In the genomic region with DNA sequence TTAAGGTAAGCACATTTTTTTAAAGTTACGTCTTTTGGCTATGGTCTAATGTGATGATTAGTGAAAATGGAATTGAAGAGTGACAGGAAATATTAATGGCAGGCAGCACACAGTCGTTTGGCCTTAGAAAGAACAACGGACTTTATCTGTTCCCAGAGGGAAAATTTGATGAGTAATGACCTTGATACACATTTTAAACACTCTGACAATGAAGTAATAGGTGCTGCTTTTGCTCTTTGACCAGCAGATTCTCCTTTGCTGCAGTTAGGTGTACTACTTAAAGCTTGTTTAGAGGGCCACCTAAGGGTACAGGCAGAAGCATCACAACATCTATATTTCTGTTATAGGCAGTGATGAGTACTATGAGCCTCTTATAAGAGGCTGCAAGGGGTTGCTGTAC, we compare ENCODE assay signal across 17 cellular contexts. TPM values are rescaled to one million over a fixed set of nuclear protein-coding genes. Genes with fewer than 3 reads are reported as not detected.
DNase-seq lines count a peak whose midpoint lies in the region; ATAC-seq, FAIRE-seq and TF ChIP-seq lines count a peak whose summit lies in the region.
"Had no signal": no experiment of that assay in that cellular context is flagged by ENCODE, and none has a peak within 500 bp of the region (broad histone marks: within the 10 kb centered on the region; RNA-seq: fewer than 3 reads in every experiment).

No MANE protein-coding gene starts in this region.

- H3K9me3 ChIP-seq in H1 (ENCODE audit: insufficient read depth in 2 of 2, low read depth in 1 of 2, low read length in 1 of 2) (no peaks in the 10 kb centered on the region), muscle layer of duodenum (ENCODE audit: control insufficient read depth in 1 of 2, low read length in 2 of 2) (no peaks in the 10 kb centered on the region)
- H3K9me3 ChIP-seq: left lung, neutrophil, testis had no signal

- H3K27me3 ChIP-seq in H1 (replicated peaks in 1 of 4; ENCODE audit: control insufficient read depth in 3 of 4, extremely low read depth in 1 of 4, insufficient read depth in 3 of 4, low read length in 3 of 4) (no peaks in the 10 kb centered on the region), muscle layer of duodenum (ENCODE audit: low read depth, low read length) (no peaks in the 10 kb centered on the region)
- H3K27me3 ChIP-seq: BLaER1 treated with 17β-estradiol and CSF1 and Interleukin-3, amounts not matched to agents 10 nM and 100 nM; left lung; neutrophil; testis had no signal

- H4K91ac ChIP-seq in H1 (replicated peaks; ENCODE audit: insufficient read length, low read length) = no peak overlapping the region

- H2BK15ac ChIP-seq in H1 (ENCODE audit: low read length) = no peak overlapping the region

- no peak overlapping the region for H4K5ac ChIP-seq in H1 (ENCODE audit: insufficient read length, low read depth, low read length)

- no peak for FAIRE-seq in H1 (lab: Jason Lieb, UNC)

- H2BK12ac ChIP-seq in H1 (ENCODE audit: low read depth, low read length) = no peak overlapping the region

- no peak overlapping the region for H4K8ac ChIP-seq in H1 (ENCODE audit: extremely low read depth, insufficient read depth, low read length)

- H3K27ac ChIP-seq in C4-2B (peak overlapping the region; percentile 61; the same call in 1 of the 2 replicates), H1 (ENCODE audit: low read depth, low read length) (no peak overlapping the region), muscle layer of duodenum (ENCODE audit: low read length) (peak overlapping the region; percentile 28), coronary artery (no peak overlapping the region)
- H3K27ac ChIP-seq: BLaER1 treated with 17β-estradiol and CSF1 and Interleukin-3, amounts not matched to agents 10 nM and 100 nM; left lung; neutrophil; testis had no signal

- H4K20me1 ChIP-seq in H1 (replicated peaks in 1 of 2; ENCODE audit: control insufficient read depth in 1 of 2, insufficient read depth in 2 of 2, low read length in 2 of 2) = no peaks in the 10 kb centered on the region
- H4K20me1 ChIP-seq: BLaER1 treated with 17β-estradiol and CSF1 and Interleukin-3, amounts not matched to agents 10 nM and 100 nM had no signal

- 0 out of 4 replicates have a peak, but pooled peaks of 1 of the 2 experiments have one; percentile 7 for TF ChIP-seq RAD21 in H1 (IDR thresholded peaks at IDR 0.05 in 1 of 2, conservative IDR thresholded peaks at IDR 0.05 in 1 of 2; ENCODE audit: low read depth in 2 of 2, low read length in 2 of 2)

- H3K36me3 ChIP-seq in H1 (ENCODE audit: control insufficient read depth in 2 of 4, insufficient read depth in 4 of 4, low read length in 3 of 4) (no peaks in the 10 kb centered on the region), muscle layer of duodenum (ENCODE audit: control insufficient read depth in 1 of 2, insufficient read depth in 2 of 2, low read length in 2 of 2) (no peaks in the 10 kb centered on the region)
- H3K36me3 ChIP-seq: BLaER1 treated with 17β-estradiol and CSF1 and Interleukin-3, amounts not matched to agents 10 nM and 100 nM; left lung; neutrophil had no signal

- POLR2A ChIA-PET in H1 (lab: Charles Lee; ENCODE audit: partially characterized antibody) = no interaction called here

- no peak overlapping the region for H3K14ac ChIP-seq in H1 (ENCODE audit: insufficient read length)

- H2BK5ac ChIP-seq in H1 (ENCODE audit: low read depth, low read length) = no peak overlapping the region

- no peak overlapping the region for H2AK5ac ChIP-seq in H1 (ENCODE audit: low read depth, low read length)

- H3K4ac ChIP-seq in H1 (replicated peaks; ENCODE audit: insufficient read length, low read depth, low read length) = no peak overlapping the region

- DNase-seq in M059J (ENCODE audit: low read depth) (peak; percentile 91), H1 (ENCODE audit: low read depth in 1 of 2, low spot score in 2 of 2) (no peak), coronary artery (ENCODE audit: low spot score) (no peak), MV-4-11 (lab: John Stamatoyannopoulos, UW) (no peak)
- DNase-seq: central memory CD4-positive, alpha-beta T cell; left lung; NCI-H446 treated with DMSO at 0.1 percent for 48 hours; stimulated activated CD4-positive, alpha-beta T cell treated with anti-CD3 and anti-CD28 coated beads, Interleukin-4, amount 100 ng/mL, for 1 hour; testis had no signal

- no peaks in the 10 kb centered on the region for H3K79me2 ChIP-seq in H1 (ENCODE audit: control insufficient read depth in 1 of 2, insufficient read depth in 2 of 2, low read length in 2 of 2)

- H3K23ac ChIP-seq in H1 (ENCODE audit: insufficient read length) = no peak overlapping the region

- WGBS in H1 (ENCODE audit: extremely low coverage in 1 of 2, insufficient coverage in 1 of 2, insufficient read length in 1 of 2, insufficient replicate concordance in 2 of 2, low coverage in 1 of 2, low lambda C conversion rate in 2 of 2, missing lambda C conversion rate in 1 of 2), 2 experiments = 87% methylated on average over 3 of the region's 3 CpGs; no CpG with 5 or more reads in 1 of the 2 experiments

- H3K4me1 ChIP-seq in H1 (replicated peaks in 1 of 4; ENCODE audit: control insufficient read depth in 3 of 4, insufficient read depth in 4 of 4, low read length in 3 of 4) (no peaks in the 10 kb centered on the region), muscle layer of duodenum (ENCODE audit: control insufficient read depth in 1 of 2, insufficient read depth in 2 of 2, low read length in 2 of 2) (peaks cover 0 to 8% of the 10 kb centered on the region in 2 donors)
- H3K4me1 ChIP-seq: BLaER1 treated with 17β-estradiol and CSF1 and Interleukin-3, amounts not matched to agents 10 nM and 100 nM; testis had no signal

- no peak for TF ChIP-seq POLR2A in H1 (IDR thresholded peaks at IDR 0.05; ENCODE audit: control extremely low read depth in 1 of 2, low read depth in 2 of 2, low read length in 2 of 2)

- no peak overlapping the region for H3K4me2 ChIP-seq in H1 (ENCODE audit: insufficient read depth in 1 of 2, low read depth in 2 of 2, low read length in 2 of 2)
- H3K4me2 ChIP-seq: BLaER1 treated with 17β-estradiol and CSF1 and Interleukin-3, amounts not matched to agents 10 nM and 100 nM had no signal

- no peak for TF ChIP-seq CTCF in C4-2B (conservative IDR thresholded peaks at IDR 0.05)
- TF ChIP-seq CTCF in H1 (IDR thresholded peaks at IDR 0.05; ENCODE audit: control extremely low read depth in 1 of 3, insufficient read depth in 1 of 3, low read depth in 1 of 3, low read length in 3 of 3) = no peak
- TF ChIP-seq CTCF in coronary artery (IDR thresholded peaks at IDR 0.05) = no peak

- CTCF ChIA-PET in H1 (lab: Charles Lee; ENCODE audit: partially characterized antibody) = interaction anchor here (1.4 kb wide), 1 partner anchor 24 kb away, joined by 4 read pairs; no protein-coding TSS in a partner anchor

- H3K79me1 ChIP-seq in H1 (ENCODE audit: low read depth, low read length) = no peaks in the 10 kb centered on the region

- no peak overlapping the region for H3K18ac ChIP-seq in H1 (ENCODE audit: extremely low read depth, low read length)

- H3K56ac ChIP-seq in H1 (replicated peaks; ENCODE audit: insufficient read length, low read depth, low read length) = no peak overlapping the region

- 0 out of 2 replicates have a peak overlapping the region, but pooled peaks have one; percentile 23 for H2AFZ ChIP-seq in H1 (ENCODE audit: low read length)

- H2BK120ac ChIP-seq in H1 (replicated peaks; ENCODE audit: low read depth, low read length) = no peak overlapping the region

- no peak for ATAC-seq in GM19035 (IDR thresholded peaks at IDR 0.05; ENCODE audit: unreplicated experiment)
- no peak for ATAC-seq in HG02938 (IDR thresholded peaks at IDR 0.05; ENCODE audit: unreplicated experiment)

- TF ChIP-seq EP300 in H1 (IDR thresholded peaks at IDR 0.05; ENCODE audit: borderline replicate concordance in 1 of 2, low read depth in 2 of 2, low read length in 2 of 2) = no peak

- no peaks in the 10 kb centered on the region for H3K23me2 ChIP-seq in H1 (ENCODE audit: low read depth, low read length)

- H3K4me3 ChIP-seq in H1 (ENCODE audit: extremely low read depth in 1 of 4, insufficient read depth in 2 of 4, low read depth in 3 of 4, low read length in 4 of 4) = no peak overlapping the region
- no peak overlapping the region for H3K4me3 ChIP-seq in muscle layer of duodenum (ENCODE audit: low read depth in 1 of 2, low read length in 2 of 2)
- H3K4me3 ChIP-seq in coronary artery = no peak overlapping the region
- H3K4me3 ChIP-seq: BLaER1 treated with 17β-estradiol and CSF1 and Interleukin-3, amounts not matched to agents 10 nM and 100 nM; left lung; testis had no signal

- H2BK20ac ChIP-seq in H1 (ENCODE audit: low read length) = no peak overlapping the region

- H3K9ac ChIP-seq in H1 (replicated peaks in 1 of 4; ENCODE audit: extremely low read depth in 1 of 4, low read depth in 3 of 4, low read length in 3 of 4) = no peak overlapping the region
- H3K9ac ChIP-seq: BLaER1 treated with 17β-estradiol and CSF1 and Interleukin-3, amounts not matched to agents 10 nM and 100 nM had no signal

TF ChIP-seq in H1, 55 proteins besides CTCF, POLR2A, EP300 and RAD21 (continues in another document):
- TF ChIP-seq FOSL1 (IDR thresholded peaks at IDR 0.05; ENCODE audit: insufficient read depth, low read depth, low read length) (no peak), CHD1 (IDR thresholded peaks at IDR 0.05; ENCODE audit: low read depth, low read length) (no peak), BCL11A (IDR thresholded peaks at IDR 0.05; ENCODE audit: low read depth in 2 of 2, low read length in 2 of 2) (no peak), SP1 (IDR thresholded peaks at IDR 0.05; ENCODE audit: low read depth, low read length) (no peak)

RNA-seq across cellular contexts. Expression of gene RNU6-8, which starts 27.1 kb away (rescaled TPM):
- total RNA-seq in M059J (2014; rRNA removed; shearing (Covaris generic)) = not detected in 2 replicates
- total RNA-seq in H1 (2021; fragmentation: NEBNext Ultra II Directional; extraction: Animal tissue kit (Norgen Biotek cat#: 25700)) = not detected in 2 replicates
- polyA plus RNA-seq in H1 (2011; rRNA removed) = not detected in 2 replicates
- polyA plus RNA-seq in H1 (2011; cell fraction: cytosol; rRNA removed) = not detected
- not detected for polyA plus RNA-seq in H1 (2011; cell fraction: nucleus; rRNA removed)
- polyA plus RNA-seq in H1 (2012, experiment 1 of 2) = not detected in 4 replicates
- not detected for polyA plus RNA-seq in H1 (2012, experiment 2 of 2)
- polyA plus RNA-seq in H1 (2013, experiment 1 of 2) = not detected
- polyA plus RNA-seq in H1 (2013, experiment 2 of 2) = not detected
- polyA minus RNA-seq in H1 (2011; rRNA and poly(A)+ RNA removed) = under 0.01 TPM in 2 replicates
- not detected for polyA minus RNA-seq in H1 (2011; cell fraction: cytosol; rRNA and poly(A)+ RNA removed)
- polyA minus RNA-seq in H1 (2011; cell fraction: nucleus; rRNA and poly(A)+ RNA removed) = not detected
- total RNA-seq: left lung, SK-MEL-5, testis, WTC11 had no signal

RNA-seq across cellular contexts. Expression of gene RNU6-7, which starts 28.3 kb away (rescaled TPM):
- total RNA-seq in M059J (2014; rRNA removed; shearing (Covaris generic)) = not detected in 2 replicates
- not detected in 2 replicates for total RNA-seq in H1 (2021; fragmentation: NEBNext Ultra II Directional; extraction: Animal tissue kit (Norgen Biotek cat#: 25700))
- not detected in 2 replicates for polyA plus RNA-seq in H1 (2011; rRNA removed)
- polyA plus RNA-seq in H1 (2011; cell fraction: cytosol; rRNA removed) = not detected
- not detected for polyA plus RNA-seq in H1 (2011; cell fraction: nucleus; rRNA removed)
- polyA plus RNA-seq in H1 (2012, experiment 1 of 2) = not detected in 4 replicates
- polyA plus RNA-seq in H1 (2012, experiment 2 of 2) = not detected
- not detected for polyA plus RNA-seq in H1 (2013, experiment 1 of 2)
- not detected for polyA plus RNA-seq in H1 (2013, experiment 2 of 2)
- under 0.01 TPM in 2 replicates for polyA minus RNA-seq in H1 (2011; rRNA and poly(A)+ RNA removed)
- polyA minus RNA-seq in H1 (2011; cell fraction: cytosol; rRNA and poly(A)+ RNA removed) = not detected
- polyA minus RNA-seq in H1 (2011; cell fraction: nucleus; rRNA and poly(A)+ RNA removed) = not detected
- total RNA-seq: left lung, SK-MEL-5, testis, WTC11 had no signal

Comparison
In these comparisons a context has a peak if more than half of its experiments do, and no peak if none do; other contexts are left out.
1. H3K27ac ChIP-seq: peak in C4-2B (single experiment) and muscle layer of duodenum (single experiment); none in H1 (single experiment) and coronary artery (0 of 2).